Comparison of ENCODE assay signal across 1 cellular context in genomic region chr2:28445448-28446258, GRCh38.
TF ChIP-seq lines count a peak whose summit lies in the region.

No MANE protein-coding gene starts in this region.

TF ChIP-seq in GM12878, 131 proteins besides CTCF, POLR2A, EP300 and RAD21 (continued from another document):
- no peak for TF ChIP-seq E2F4 (IDR thresholded peaks at IDR 0.05; ENCODE audit: low read depth, low read length)
